ENCODE assay signal across 8 cellular contexts in genomic region chr15:39783244-39783820, GRCh38. TPM values are rescaled to one million over a fixed set of nuclear protein-coding genes. Genes with fewer than 3 reads are reported as not detected.
A peak's percentile ranks its signal among the peaks of the same experiment; 100 is the strongest.
DNase-seq lines count a peak whose midpoint lies in the region; ATAC-seq and TF ChIP-seq lines count a peak whose summit lies in the region.

No MANE protein-coding gene starts in this region.

- no peaks in the 10 kb centered on the region for H3K27me3 ChIP-seq in iPS-18a (ENCODE audit: control insufficient read depth, insufficient read depth, low read length)
- H3K27me3 ChIP-seq in stomach, result no peaks in the 10 kb centered on the region

- H3K27me3 Mint-ChIP-seq in activated T-helper 2 cell treated with anti-CD3 and anti-CD28 coated beads, Interferon-gamma antibody, Interleukin-2, Interleukin-4, amounts not matched to agents 10 μg/mL and 5 μg/mL and 100 μg/mL, durations not matched to agents 14 hours and 24 hours and 36 hours (ENCODE audit: low read depth), result peaks cover 2% of the 10 kb centered on the region

- H3K9me3 Mint-ChIP-seq in activated T-helper 2 cell treated with anti-CD3 and anti-CD28 coated beads, Interferon-gamma antibody, Interleukin-2, Interleukin-4, amounts not matched to agents 10 μg/mL and 5 μg/mL and 100 μg/mL, durations not matched to agents 14 hours and 24 hours and 36 hours, result no peaks in the 10 kb centered on the region

- no peak for TF ChIP-seq EP300 in stomach (IDR thresholded peaks at IDR 0.05)

- DNase-seq in NCI-H2171 treated with DMSO at 0.1 percent for 48 hours (lab: John Stamatoyannopoulos, UW) (peak; percentile 5), NCI-H2171 (lab: John Stamatoyannopoulos, UW) (no peak), stomach (no peak)
- DNase-seq in activated T-helper 2 cell treated with anti-CD3 and anti-CD28 coated beads, Interferon-gamma antibody, Interleukin-2, Interleukin-4, amounts not matched to agents 10 μg/mL and 5 μg/mL and 100 μg/mL, durations not matched to agents 14 hours and 24 hours and 36 hours (ENCODE audit: low spot score), result no peak
- no peak for DNase-seq in NK-92 treated with Interleukin-12 subunit alpha and Interleukin-12 subunit beta, amount 100 ng/mL, for 24 hours (lab: John Stamatoyannopoulos, UW)

- H3K4me1 Mint-ChIP-seq in activated T-helper 2 cell treated with anti-CD3 and anti-CD28 coated beads, Interferon-gamma antibody, Interleukin-2, Interleukin-4, amounts not matched to agents 10 μg/mL and 5 μg/mL and 100 μg/mL, durations not matched to agents 14 hours and 24 hours and 36 hours (ENCODE audit: low read depth), result peaks cover 40% of the 10 kb centered on the region

- intact Hi-C loops in activated T-helper 2 cell treated with anti-CD3 and anti-CD28 coated beads, Interferon-gamma antibody, Interleukin-2, Interleukin-4, amounts not matched to agents 10 μg/mL and 5 μg/mL and 100 μg/mL, durations not matched to agents 14 hours and 24 hours and 36 hours (cut with micrococcal nuclease), result loop anchor here (5.0 kb wide), 2 partner anchors 149 to 161 kb away; partner anchors contain the start of gene EIF2AK4
- intact Hi-C loops in stomach (cut with DNase I; ENCODE audit: low total_unique reads), result no loop called here

- H3K4me3 Mint-ChIP-seq in activated T-helper 2 cell treated with anti-CD3 and anti-CD28 coated beads, Interferon-gamma antibody, Interleukin-2, Interleukin-4, amounts not matched to agents 10 μg/mL and 5 μg/mL and 100 μg/mL, durations not matched to agents 14 hours and 24 hours and 36 hours (ENCODE audit: low read depth), result peak overlapping the region; percentile 81

- peak overlapping the region; percentile 89 for H3K9ac ChIP-seq in iPS-18a (ENCODE audit: low read length)

- H3K4me1 ChIP-seq in iPS-18a (ENCODE audit: control insufficient read depth, low read depth, low read length) (peaks cover 36% of the 10 kb centered on the region), stomach (peaks cover 10 to 47% (median 36%) of the 10 kb centered on the region in 4 donors)

- peak overlapping the region; percentile 67 for H3K27ac Mint-ChIP-seq in activated T-helper 2 cell treated with anti-CD3 and anti-CD28 coated beads, Interferon-gamma antibody, Interleukin-2, Interleukin-4, amounts not matched to agents 10 μg/mL and 5 μg/mL and 100 μg/mL, durations not matched to agents 14 hours and 24 hours and 36 hours

- H3K9me3 ChIP-seq in iPS-18a (ENCODE audit: control insufficient read depth, low read depth, low read length), result no peaks in the 10 kb centered on the region
- no peaks in the 10 kb centered on the region for H3K9me3 ChIP-seq in stomach

- no peak for TF ChIP-seq POLR2A in stomach (IDR thresholded peaks at IDR 0.05)

- H3K4me3 ChIP-seq in iPS-18a (ENCODE audit: low read length) (peak overlapping the region; percentile 85), stomach (peak overlapping the region; percentile 67 to 85 (median 74))

- no peak for ATAC-seq in HG02852 (IDR thresholded peaks at IDR 0.05; ENCODE audit: unreplicated experiment)
- no peak for ATAC-seq in HG03521 (IDR thresholded peaks at IDR 0.05; ENCODE audit: unreplicated experiment)

- TF ChIP-seq CTCF in stomach (IDR thresholded peaks at IDR 0.05), result no peak

- 1 to 3% (median 1%) methylated on average over 10 of the region's 10 CpGs for WGBS in stomach, 5 donors

- H3K27ac ChIP-seq in iPS-18a (ENCODE audit: low read length) (peak overlapping the region; percentile 60), stomach (peak overlapping the region in 4 of 5 donors; percentile 72 to 91 (median 84))

- no peaks in the 10 kb centered on the region for H3K36me3 Mint-ChIP-seq in activated T-helper 2 cell treated with anti-CD3 and anti-CD28 coated beads, Interferon-gamma antibody, Interleukin-2, Interleukin-4, amounts not matched to agents 10 μg/mL and 5 μg/mL and 100 μg/mL, durations not matched to agents 14 hours and 24 hours and 36 hours (ENCODE audit: low read depth)

- H3K36me3 ChIP-seq in iPS-18a (ENCODE audit: control insufficient read depth, low read depth, low read length), result no peaks in the 10 kb centered on the region
- H3K36me3 ChIP-seq in stomach, result no peaks in the 10 kb centered on the region

RNA-seq across cellular contexts. Expression of gene FSIP1, which starts 0.7 kb away (rescaled TPM):
- total RNA-seq in activated T-helper 2 cell treated with anti-CD3 and anti-CD28 coated beads, Interferon-gamma antibody, Interleukin-2, Interleukin-4, amounts not matched to agents 10 μg/mL and 5 μg/mL and 100 μg/mL, durations not matched to agents 14 hours and 24 hours and 36 hours, result 0.14 and 0.16 TPM in 2 replicates
- total RNA-seq in stomach, result 100 to 1,000 TPM in 1 of 5 donors, 1 to 10 TPM in 2, under 1 TPM in 2; 0.43 to 141 (median 1.1) TPM
- under 1 TPM; 0.08 to 0.44 (median 0.31) TPM for polyA plus RNA-seq in stomach
